In the genomic region with DNA sequence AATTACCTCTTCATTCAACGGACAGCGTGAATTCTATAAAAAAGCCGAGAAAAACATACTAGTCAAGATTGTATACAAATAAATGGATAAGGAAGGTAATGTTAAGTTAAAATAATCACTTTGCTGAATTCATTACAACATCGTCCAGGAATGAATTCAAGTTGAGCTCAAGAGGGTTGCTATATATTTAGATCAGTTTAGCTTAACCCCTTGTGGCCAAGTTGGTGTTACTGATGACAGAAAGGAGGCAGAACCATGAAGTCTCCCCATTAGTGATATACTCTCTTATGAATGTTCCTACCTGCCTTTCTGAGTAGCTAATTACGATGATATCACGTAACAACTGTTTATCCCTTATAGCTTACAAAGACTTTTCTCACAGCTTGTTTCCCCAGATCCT, we compare ENCODE assay signal across 7 cellular contexts.
"Had no signal": no experiment of that assay in that cellular context is flagged by ENCODE, and none has a peak within 500 bp of the region (broad histone marks: within the 10 kb centered on the region; RNA-seq: fewer than 3 reads in every experiment).

No MANE protein-coding gene starts in this region.

- H3K27ac ChIP-seq: GM23248 had no signal

- H3K4me1 Mint-ChIP-seq: H9 had no signal

- H3K27ac Mint-ChIP-seq: H9 had no signal

- ATAC-seq: K562 had no signal

- H3K4me3 ChIP-seq: GM23248, K562 had no signal

- H3K4me3 Mint-ChIP-seq: H9 had no signal

- DNase-seq: GM23248, GOT3, H9, HCEC 1CT, IMR-90 had no signal

- H3K9ac ChIP-seq: GM23248 had no signal

- FAIRE-seq: HTR-8/SVneo, K562 had no signal
